19 cellular contexts compared by ENCODE assay signal in the genomic region with DNA sequence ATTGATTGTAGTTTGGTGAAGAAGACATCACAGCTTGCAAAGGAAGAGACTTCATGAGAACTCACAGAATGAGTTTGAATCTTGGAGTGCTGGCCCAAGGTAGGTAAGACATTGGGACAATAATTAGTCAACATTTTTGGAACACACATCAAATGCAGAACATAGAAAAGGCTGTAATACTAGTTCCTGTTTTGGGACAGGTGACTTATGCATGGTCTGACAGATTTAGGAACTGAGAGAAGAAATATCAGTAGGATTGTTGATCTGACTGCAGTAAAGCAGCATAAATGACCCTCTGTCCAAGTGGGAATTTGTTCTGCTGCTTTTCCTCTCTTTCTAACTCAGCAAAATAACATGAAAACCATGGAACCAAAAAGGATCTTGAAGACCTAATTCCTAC.
A peak's percentile ranks its signal among the peaks of the same experiment; 100 is the strongest.
DNase-seq lines count a peak whose midpoint lies in the region; ATAC-seq, FAIRE-seq and TF ChIP-seq lines count a peak whose summit lies in the region.
"Had no signal": no experiment of that assay in that cellular context is flagged by ENCODE, and none has a peak within 500 bp of the region (broad histone marks: within the 10 kb centered on the region; RNA-seq: fewer than 3 reads in every experiment).

No MANE protein-coding gene starts in this region.

- no peak overlapping the region for H3K18ac ChIP-seq in mesendoderm (ENCODE audit: low read length)

- H2BK15ac ChIP-seq in mesendoderm (replicated peaks; ENCODE audit: low read depth) = peak overlapping the region; percentile 6

- H2AK5ac ChIP-seq in mesendoderm (ENCODE audit: low read length) = no peak overlapping the region

- H4K8ac ChIP-seq in mesendoderm (ENCODE audit: low read depth, low read length) = no peak overlapping the region

- H3K79me1 ChIP-seq in mesendoderm (ENCODE audit: low read length) = no peaks in the 10 kb centered on the region

- DNase-seq in GM12891 (ENCODE audit: insufficient read length, low spot score) (no peak), mesendoderm (no peak), 8988T (no peak), kidney (no peak), kidney glomerular epithelial cell (lab: John Stamatoyannopoulos, UW) (no peak)
- DNase-seq: AML-193; Caco-2; CD4-positive, alpha-beta T cell; HCEC 1CT; KBM-7 had no signal

- H3K4me2 ChIP-seq in OCI-LY3 (ENCODE audit: low read length) (peak overlapping the region; percentile 27), mesendoderm (ENCODE audit: low read length) (no peak overlapping the region)
- H3K4me2 ChIP-seq: A549, GM23338 had no signal

- no peaks in the 10 kb centered on the region for H3K79me2 ChIP-seq in OCI-LY3 (ENCODE audit: low read length)
- H3K79me2 ChIP-seq in mesendoderm (ENCODE audit: control insufficient read depth, insufficient read depth, low read length) = no peaks in the 10 kb centered on the region

- no peak overlapping the region for H2AFZ ChIP-seq in OCI-LY3 (ENCODE audit: low read depth, low read length)
- H2AFZ ChIP-seq: GM23338 had no signal

- H3K9me3 ChIP-seq in OCI-LY3 (ENCODE audit: insufficient read depth, low read length) (no peaks in the 10 kb centered on the region), kidney (ENCODE audit: control insufficient read depth in 1 of 2, low read length in 2 of 2) (no peaks in the 10 kb centered on the region)
- H3K9me3 ChIP-seq: A549, Caco-2 had no signal

- intact Hi-C loops in kidney (cut with DNase I) = no loop called here

- no peak overlapping the region for H3K9ac ChIP-seq in OCI-LY3 (ENCODE audit: low read length)
- H3K9ac ChIP-seq in mesendoderm (ENCODE audit: low read length) = no peak overlapping the region
- no peak overlapping the region for H3K9ac ChIP-seq in kidney (ENCODE audit: low read length in 2 of 2)

- no peak overlapping the region for H3K23ac ChIP-seq in mesendoderm (ENCODE audit: low read length)

- TF ChIP-seq POLR2A in GM12891 (IDR thresholded peaks at IDR 0.05; ENCODE audit: low read depth, low read length) = no peak

- H3K4me3 ChIP-seq in OCI-LY3 (ENCODE audit: low read length) (no peak overlapping the region), mesendoderm (ENCODE audit: low read length) (no peak overlapping the region), kidney (ENCODE audit: low read length in 2 of 2) (no peak overlapping the region)
- H3K4me3 ChIP-seq: A549, GM23338 had no signal

- H2BK5ac ChIP-seq in mesendoderm (ENCODE audit: low read length) = no peak overlapping the region

- H3K27ac ChIP-seq in OCI-LY3 (ENCODE audit: low read length) (peak overlapping the region; percentile 12; the same call in 1 of the 2 replicates), mesendoderm (ENCODE audit: low read depth, low read length) (no peak overlapping the region), kidney (ENCODE audit: low read depth in 2 of 2, low read length in 2 of 2) (no peak overlapping the region)
- H3K27ac ChIP-seq: A549, C4-2B had no signal

- H3K36me3 ChIP-seq in OCI-LY3 (replicated peaks; ENCODE audit: low read depth, low read length) (no peaks in the 10 kb centered on the region), mesendoderm (ENCODE audit: control insufficient read depth, insufficient read depth, low read length) (no peaks in the 10 kb centered on the region), kidney (ENCODE audit: control insufficient read depth in 1 of 2, insufficient read depth in 2 of 2, low read length in 2 of 2) (no peaks in the 10 kb centered on the region)

- H3K27me3 ChIP-seq in OCI-LY3 (ENCODE audit: low read depth, low read length) (no peaks in the 10 kb centered on the region), mesendoderm (ENCODE audit: insufficient read depth, low read length, poor library complexity) (no peaks in the 10 kb centered on the region)

- no peak overlapping the region for H2BK120ac ChIP-seq in mesendoderm (ENCODE audit: low read depth, low read length)

- H3K4ac ChIP-seq in mesendoderm (ENCODE audit: low read depth, low read length) = no peak overlapping the region

- ATAC-seq in HG02870 (IDR thresholded peaks at IDR 0.05; ENCODE audit: unreplicated experiment) = peak; percentile 50
- ATAC-seq: A549, GM23338, HepG2 had no signal

- H3K4me1 ChIP-seq in OCI-LY3 (ENCODE audit: low read length) (peaks cover 17% of the 10 kb centered on the region), mesendoderm (ENCODE audit: control insufficient read depth, low read depth, low read length) (peaks cover 4% of the 10 kb centered on the region), kidney (ENCODE audit: control insufficient read depth in 1 of 2, insufficient read depth in 1 of 2, low read depth in 1 of 2, low read length in 2 of 2) (no peaks in the 10 kb centered on the region)
- H3K4me1 ChIP-seq: A549, Caco-2 had no signal

- H3K56ac ChIP-seq in mesendoderm (ENCODE audit: low read length) = no peak overlapping the region

- FAIRE-seq in GM12891 (lab: Jason Lieb, UNC) (no peak), kidney (lab: Jason Lieb, UNC) (no peak)
- FAIRE-seq: A549, D721Med, G401.6, H54, HepG2 had no signal

- TF ChIP-seq CTCF in OCI-LY3 (IDR thresholded peaks at IDR 0.05; ENCODE audit: low read depth, low read length) = no peak
- TF ChIP-seq CTCF in kidney (IDR thresholded peaks at IDR 0.05; ENCODE audit: borderline replicate concordance, extremely low read depth, insufficient read depth) = no peak

- no peak overlapping the region for H4K5ac ChIP-seq in mesendoderm (ENCODE audit: low read length)

- H4K20me1 ChIP-seq in OCI-LY3 (ENCODE audit: insufficient read depth, low read length) = no peaks in the 10 kb centered on the region

TF ChIP-seq in GM12891, 5 proteins besides CTCF, POLR2A, EP300 and RAD21:
- TF ChIP-seq SPI1 (IDR thresholded peaks at IDR 0.05; ENCODE audit: low read depth, low read length) (0 out of 2 replicates have a peak, but pooled peaks have one; percentile 20), TAF1 (IDR thresholded peaks at IDR 0.05; ENCODE audit: low read depth, low read length) (no peak)
